ENCODE assay signal across 2 cellular contexts in genomic region chr16:57409870-57410585, GRCh38.
TF ChIP-seq lines count a peak whose summit lies in the region.

No MANE protein-coding gene starts in this region.

TF ChIP-seq in HEK293, 187 proteins besides CTCF, POLR2A, EP300 and RAD21 (continues in another document):
- no peak for TF ChIP-seq ZNF514 (tag by site-specific recombination; IDR thresholded peaks at IDR 0.05)
- peak; percentile 71 for TF ChIP-seq SP7 (tag by site-specific recombination; IDR thresholded peaks at IDR 0.05)
- TF ChIP-seq FEZF1 (tag by site-specific recombination; IDR thresholded peaks at IDR 0.05): no peak; the same call in 1 of the 2 replicates
- no peak for TF ChIP-seq ZNF274 (IDR thresholded peaks at IDR 0.05; ENCODE audit: low read length)
- TF ChIP-seq ZNF274 (tag by site-specific recombination; IDR thresholded peaks at IDR 0.05; ENCODE audit: borderline replicate concordance): no peak
- no peak for TF ChIP-seq ZFP69B (tag by site-specific recombination; IDR thresholded peaks at IDR 0.05)
- no peak for TF ChIP-seq ZBTB11 (tag by site-specific recombination; conservative IDR thresholded peaks at IDR 0.05; ENCODE audit: low read depth)
- no peak for TF ChIP-seq ZSCAN30 (tag by site-specific recombination; IDR thresholded peaks at IDR 0.05)
- TF ChIP-seq, protein P1, sequence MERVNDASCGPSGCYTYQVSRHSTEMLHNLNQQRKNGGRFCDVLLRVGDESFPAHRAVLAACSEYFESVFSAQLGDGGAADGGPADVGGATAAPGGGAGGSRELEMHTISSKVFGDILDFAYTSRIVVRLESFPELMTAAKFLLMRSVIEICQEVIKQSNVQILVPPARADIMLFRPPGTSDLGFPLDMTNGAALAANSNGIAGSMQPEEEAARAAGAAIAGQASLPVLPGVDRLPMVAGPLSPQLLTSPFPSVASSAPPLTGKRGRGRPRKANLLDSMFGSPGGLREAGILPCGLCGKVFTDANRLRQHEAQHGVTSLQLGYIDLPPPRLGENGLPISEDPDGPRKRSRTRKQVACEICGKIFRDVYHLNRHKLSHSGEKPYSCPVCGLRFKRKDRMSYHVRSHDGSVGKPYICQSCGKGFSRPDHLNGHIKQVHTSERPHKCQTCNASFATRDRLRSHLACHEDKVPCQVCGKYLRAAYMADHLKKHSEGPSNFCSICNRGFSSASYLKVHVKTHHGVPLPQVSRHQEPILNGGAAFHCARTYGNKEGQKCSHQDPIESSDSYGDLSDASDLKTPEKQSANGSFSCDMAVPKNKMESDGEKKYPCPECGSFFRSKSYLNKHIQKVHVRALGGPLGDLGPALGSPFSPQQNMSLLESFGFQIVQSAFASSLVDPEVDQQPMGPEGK (tag by site-specific recombination; IDR thresholded peaks at IDR 0.05): no peak
- TF ChIP-seq ZBTB17 (tag by site-specific recombination; IDR thresholded peaks at IDR 0.05): 0 out of 2 replicates have a peak, but pooled peaks have one; percentile 19
- no peak for TF ChIP-seq MZF1 (tag by site-specific recombination; IDR thresholded peaks at IDR 0.05; ENCODE audit: borderline replicate concordance)
- TF ChIP-seq HOXA7 (CRISPR knock-in tag; IDR thresholded peaks at IDR 0.05; ENCODE audit: borderline replicate concordance): no peak
- TF ChIP-seq SP3 (tag by site-specific recombination; IDR thresholded peaks at IDR 0.05): no peak
- TF ChIP-seq ZBTB6 (tag by site-specific recombination; IDR thresholded peaks at IDR 0.05): no peak
- TF ChIP-seq, protein P2, sequence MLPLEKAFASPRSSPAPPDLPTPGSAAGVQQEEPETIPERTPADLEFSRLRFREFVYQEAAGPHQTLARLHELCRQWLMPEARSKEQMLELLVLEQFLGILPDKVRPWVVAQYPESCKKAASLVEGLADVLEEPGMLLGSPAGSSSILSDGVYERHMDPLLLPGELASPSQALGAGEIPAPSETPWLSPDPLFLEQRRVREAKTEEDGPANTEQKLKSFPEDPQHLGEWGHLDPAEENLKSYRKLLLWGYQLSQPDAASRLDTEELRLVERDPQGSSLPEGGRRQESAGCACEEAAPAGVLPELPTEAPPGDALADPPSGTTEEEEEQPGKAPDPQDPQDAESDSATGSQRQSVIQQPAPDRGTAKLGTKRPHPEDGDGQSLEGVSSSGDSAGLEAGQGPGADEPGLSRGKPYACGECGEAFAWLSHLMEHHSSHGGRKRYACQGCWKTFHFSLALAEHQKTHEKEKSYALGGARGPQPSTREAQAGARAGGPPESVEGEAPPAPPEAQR (tag by site-specific recombination; IDR thresholded peaks at IDR 0.05): no peak
- no peak for TF ChIP-seq ZNF623 (tag by site-specific recombination; IDR thresholded peaks at IDR 0.05)
- TF ChIP-seq EGR2 (tag by site-specific recombination; IDR thresholded peaks at IDR 0.05; ENCODE audit: low read depth): peak; percentile 85
- TF ChIP-seq, protein P3, sequence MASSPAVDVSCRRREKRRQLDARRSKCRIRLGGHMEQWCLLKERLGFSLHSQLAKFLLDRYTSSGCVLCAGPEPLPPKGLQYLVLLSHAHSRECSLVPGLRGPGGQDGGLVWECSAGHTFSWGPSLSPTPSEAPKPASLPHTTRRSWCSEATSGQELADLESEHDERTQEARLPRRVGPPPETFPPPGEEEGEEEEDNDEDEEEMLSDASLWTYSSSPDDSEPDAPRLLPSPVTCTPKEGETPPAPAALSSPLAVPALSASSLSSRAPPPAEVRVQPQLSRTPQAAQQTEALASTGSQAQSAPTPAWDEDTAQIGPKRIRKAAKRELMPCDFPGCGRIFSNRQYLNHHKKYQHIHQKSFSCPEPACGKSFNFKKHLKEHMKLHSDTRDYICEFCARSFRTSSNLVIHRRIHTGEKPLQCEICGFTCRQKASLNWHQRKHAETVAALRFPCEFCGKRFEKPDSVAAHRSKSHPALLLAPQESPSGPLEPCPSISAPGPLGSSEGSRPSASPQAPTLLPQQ (tag by site-specific recombination; IDR thresholded peaks at IDR 0.05): no peak
- no peak for TF ChIP-seq ZNF521 (tag by site-specific recombination; IDR thresholded peaks at IDR 0.05)
- TF ChIP-seq PRDM1 (tag by site-specific recombination; IDR thresholded peaks at IDR 0.05): no peak

TF ChIP-seq in HepG2, 621 proteins besides CTCF, POLR2A, EP300 and RAD21:
- TF ChIP-seq ZGPAT (CRISPR knock-in tag; IDR thresholded peaks at IDR 0.05) (no peak), STAG1 (CRISPR knock-in tag; IDR thresholded peaks at IDR 0.05) (peak; percentile 68), ATRX (CRISPR knock-in tag; IDR thresholded peaks at IDR 0.05; ENCODE audit: borderline replicate concordance) (no peak), TBP (CRISPR knock-in tag; IDR thresholded peaks at IDR 0.05) (no peak), SMC3 (IDR thresholded peaks at IDR 0.05; ENCODE audit: low read length) (peak; percentile 44), RCOR2 (CRISPR knock-in tag; IDR thresholded peaks at IDR 0.05) (0 out of 2 replicates have a peak, but pooled peaks have one; percentile 26), HES4 (CRISPR knock-in tag; IDR thresholded peaks at IDR 0.05; ENCODE audit: borderline replicate concordance) (0 out of 2 replicates have a peak, but pooled peaks have one; percentile 62), ZNF30 (CRISPR knock-in tag; IDR thresholded peaks at IDR 0.05) (no peak), TBX2 (CRISPR knock-in tag; IDR thresholded peaks at IDR 0.05; ENCODE audit: borderline replicate concordance) (0 out of 2 replicates have a peak, but pooled peaks have one; percentile 22), ZZZ3 (CRISPR knock-in tag; IDR thresholded peaks at IDR 0.05; ENCODE audit: borderline replicate concordance) (0 out of 2 replicates have a peak, but pooled peaks have one; percentile 31), ZNF687 (CRISPR knock-in tag; IDR thresholded peaks at IDR 0.05) (peak; percentile 38), SRY (CRISPR knock-in tag; IDR thresholded peaks at IDR 0.05) (no peak), ZBTB43 (CRISPR knock-in tag; conservative IDR thresholded peaks at IDR 0.05) (no peak), ZFP36 (IDR thresholded peaks at IDR 0.05; ENCODE audit: borderline replicate concordance, low read depth, low read length, partially characterized antibody) (peak; percentile 58), MTERF4 (CRISPR knock-in tag; IDR thresholded peaks at IDR 0.05) (no peak), FOXC1 (CRISPR knock-in tag; IDR thresholded peaks at IDR 0.05; ENCODE audit: borderline replicate concordance) (no peak), TGIF2 (CRISPR knock-in tag; IDR thresholded peaks at IDR 0.05) (0 out of 2 replicates have a peak, but pooled peaks have one; percentile 39), ZMYM3 (CRISPR knock-in tag; IDR thresholded peaks at IDR 0.05) (0 out of 2 replicates have a peak, but pooled peaks have one; percentile 13), MEIS1 (CRISPR knock-in tag; IDR thresholded peaks at IDR 0.05; ENCODE audit: borderline replicate concordance) (peak; percentile 49; the same call in 1 of the 2 replicates), HMGXB4 (CRISPR knock-in tag; IDR thresholded peaks at IDR 0.05; ENCODE audit: borderline replicate concordance in 1 of 2, low read depth in 1 of 2) (0 out of 4 replicates have a peak, but pooled peaks of 1 of the 2 experiments have one; percentile 34)
- TF ChIP-seq, protein P4, sequence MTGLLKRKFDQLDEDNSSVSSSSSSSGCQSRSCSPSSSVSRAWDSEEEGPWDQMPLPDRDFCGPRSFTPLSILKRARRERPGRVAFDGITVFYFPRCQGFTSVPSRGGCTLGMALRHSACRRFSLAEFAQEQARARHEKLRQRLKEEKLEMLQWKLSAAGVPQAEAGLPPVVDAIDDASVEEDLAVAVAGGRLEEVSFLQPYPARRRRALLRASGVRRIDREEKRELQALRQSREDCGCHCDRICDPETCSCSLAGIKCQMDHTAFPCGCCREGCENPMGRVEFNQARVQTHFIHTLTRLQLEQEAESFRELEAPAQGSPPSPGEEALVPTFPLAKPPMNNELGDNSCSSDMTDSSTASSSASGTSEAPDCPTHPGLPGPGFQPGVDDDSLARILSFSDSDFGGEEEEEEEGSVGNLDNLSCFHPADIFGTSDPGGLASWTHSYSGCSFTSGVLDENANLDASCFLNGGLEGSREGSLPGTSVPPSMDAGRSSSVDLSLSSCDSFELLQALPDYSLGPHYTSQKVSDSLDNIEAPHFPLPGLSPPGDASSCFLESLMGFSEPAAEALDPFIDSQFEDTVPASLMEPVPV (CRISPR knock-in tag; IDR thresholded peaks at IDR 0.05): peak; percentile 36; the same call in 1 of the 2 replicates
